24 cellular contexts compared by ENCODE assay signal in the genomic region with DNA sequence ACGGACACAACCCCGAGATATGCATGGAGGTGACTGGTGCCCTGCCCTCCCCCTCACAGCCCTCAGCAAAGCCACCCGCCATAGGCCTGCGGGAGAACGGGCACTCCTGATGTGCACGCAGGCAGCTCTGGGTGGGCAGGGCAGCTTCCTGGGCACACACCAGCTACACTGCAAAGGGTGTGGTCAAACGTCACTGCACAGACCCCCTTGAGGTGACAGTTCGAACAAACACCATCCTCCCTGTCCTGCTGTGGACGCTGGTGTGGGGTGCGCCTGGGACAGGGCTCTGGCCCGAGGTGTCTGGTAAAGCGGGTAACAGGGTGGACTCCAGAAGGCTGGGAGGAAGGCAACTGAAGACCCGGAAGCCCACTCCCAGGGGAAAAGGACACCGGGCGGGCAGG. TPM values are rescaled to one million over a fixed set of nuclear protein-coding genes. Genes with fewer than 3 reads are reported as not detected.
DNase-seq lines count a peak whose midpoint lies in the region; ATAC-seq and TF ChIP-seq lines count a peak whose summit lies in the region.
"Had no signal": no experiment of that assay in that cellular context is flagged by ENCODE, and none has a peak within 500 bp of the region (broad histone marks: within the 10 kb centered on the region; RNA-seq: fewer than 3 reads in every experiment).

No MANE protein-coding gene starts in this region.

- H3K27me3 Mint-ChIP-seq in T-helper 17 cell: no peaks in the 10 kb centered on the region

- H3K9me3 ChIP-seq in BLaER1: no peaks in the 10 kb centered on the region
- no peaks in the 10 kb centered on the region for H3K9me3 ChIP-seq in T-helper 17 cell (ENCODE audit: control insufficient read depth, low read length, poor library complexity, severe bottlenecking)
- H3K9me3 ChIP-seq in left lung: no peaks in the 10 kb centered on the region
- no peaks in the 10 kb centered on the region for H3K9me3 ChIP-seq in skeletal muscle tissue (ENCODE audit: control insufficient read depth in 3 of 3, low read length in 3 of 3)
- H3K9me3 ChIP-seq: HAP-1, pancreas had no signal

- H3K4me3 ChIP-seq in BLaER1: peak overlapping the region; percentile 60
- no peak overlapping the region for H3K4me3 ChIP-seq in left lung
- H3K4me3 ChIP-seq in skeletal muscle tissue (ENCODE audit: low read length in 3 of 3): no peak overlapping the region
- H3K4me3 ChIP-seq: GM12878, HAP-1, pancreas, PC-9 had no signal

- H3K27me3 ChIP-seq in BLaER1: no peaks in the 10 kb centered on the region
- no peaks in the 10 kb centered on the region for H3K27me3 ChIP-seq in left lung
- no peaks in the 10 kb centered on the region for H3K27me3 ChIP-seq in skeletal muscle tissue (ENCODE audit: control insufficient read depth in 3 of 3, insufficient read depth in 3 of 3, low read length in 3 of 3)
- H3K27me3 ChIP-seq: pancreas had no signal

- peak overlapping the region; percentile 99 for H3K4me2 ChIP-seq in BLaER1
- H3K4me2 ChIP-seq: PC-9 had no signal

- H3K36me3 ChIP-seq in BLaER1: peaks cover 3% of the 10 kb centered on the region; the same call in 1 of the 2 replicates
- H3K36me3 ChIP-seq in left lung: no peaks in the 10 kb centered on the region
- H3K36me3 ChIP-seq in skeletal muscle tissue (ENCODE audit: control insufficient read depth in 3 of 3, insufficient read depth in 3 of 3, low read length in 3 of 3): peaks cover 0 to 6% (median 4%) of the 10 kb centered on the region in 3 donors
- H3K36me3 ChIP-seq: HAP-1, pancreas had no signal

- peak overlapping the region; percentile 25 for H3K4me3 Mint-ChIP-seq in T-helper 17 cell
- H3K4me3 Mint-ChIP-seq: activated T-cell treated with anti-CD3 and anti-CD28 coated beads, Interleukin-2, amount 50 U/mL, for 72 hours; nephron; T-helper 1 cell treated with Interleukin-12 subunit alpha and Interleukin-12 subunit beta and Interleukin-4 antibody, amounts not matched to agents 30 μg/mL and 1 μg/mL, for 36 hours had no signal

- peak overlapping the region; percentile 80 for H3K27ac ChIP-seq in BLaER1
- no peak overlapping the region for H3K27ac ChIP-seq in left lung
- no peak overlapping the region for H3K27ac ChIP-seq in skeletal muscle tissue (ENCODE audit: low read depth, low read length)
- H3K27ac ChIP-seq: pancreas, PC-9 had no signal

- H3K9ac ChIP-seq in BLaER1: peak overlapping the region; percentile 70
- H3K9ac ChIP-seq in skeletal muscle tissue (ENCODE audit: low read depth in 1 of 3, low read length in 3 of 3): peak overlapping the region in 2 of 3 donors; percentile 20 to 45

- peak overlapping the region; percentile 43 for H3K27ac Mint-ChIP-seq in T-helper 17 cell
- H3K27ac Mint-ChIP-seq: activated T-cell treated with anti-CD3 and anti-CD28 coated beads, Interleukin-2, amount 50 U/mL, for 72 hours; nephron; T-helper 1 cell treated with Interleukin-12 subunit alpha and Interleukin-12 subunit beta and Interleukin-4 antibody, amounts not matched to agents 30 μg/mL and 1 μg/mL, for 36 hours had no signal

- peaks cover 95% of the 10 kb centered on the region for H4K20me1 ChIP-seq in BLaER1

- H3K36me3 Mint-ChIP-seq in T-helper 17 cell (ENCODE audit: low read depth): no peaks in the 10 kb centered on the region

- no peak for TF ChIP-seq CTCF in left lung (IDR thresholded peaks at IDR 0.05)

- H3K4me1 Mint-ChIP-seq in T-helper 17 cell: peaks cover 34% of the 10 kb centered on the region

- intact Hi-C loops in left lung (cut with DNase I): no loop called here

- ATAC-seq in T-helper 17 cell: no peak
- ATAC-seq in left lung: peak; percentile 24
- ATAC-seq in GM18519 (IDR thresholded peaks at IDR 0.05; ENCODE audit: low FRiP score, unreplicated experiment): no peak
- ATAC-seq: activated CD4-positive, CD25-positive, alpha-beta regulatory T cell treated with anti-CD3 and anti-CD28 coated beads, Interleukin-2, amount 50 U/mL, for 24 hours; activated T-cell treated with anti-CD3 and anti-CD28 coated beads, Interleukin-2, amount 50 U/mL, for 72 hours; GM12878; pancreas; SK-N-SH treated with all-trans-retinoic acid at 6 μM for 48 hours had no signal

- DNase-seq in T-helper 17 cell: no peak
- peak in 1 of 2 donors; percentile 71 for DNase-seq in left lung
- no peak for DNase-seq in NCI-H187 (lab: John Stamatoyannopoulos, UW)
- DNase-seq in HT-29 (ENCODE audit: low spot score): no peak
- DNase-seq: activated CD4-positive, alpha-beta T cell treated with anti-CD3 and anti-CD28 coated beads, Interleukin-2, amount 50 U/mL, for 4 hours; activated T-cell treated with anti-CD3 and anti-CD28 coated beads, Interleukin-2, amount 50 U/mL, for 72 hours; AML-193; DMS 273 treated with DMSO at 0.1 percent for 48 hours; MV-4-11; NCI-H1436; NCI-H226; NCI-H69; PC-9; stimulated activated CD4-positive, alpha-beta T cell treated with anti-CD3 and anti-CD28 coated beads, Interleukin-4, amount 100 ng/mL, for 24 hours had no signal

- H3K4me1 ChIP-seq in BLaER1: peaks cover 93% of the 10 kb centered on the region
- peaks cover 18 to 43% of the 10 kb centered on the region in 2 donors for H3K4me1 ChIP-seq in left lung
- H3K4me1 ChIP-seq in skeletal muscle tissue (ENCODE audit: control insufficient read depth in 3 of 3, insufficient read depth in 3 of 3, low read length in 3 of 3): peaks cover 49 to 70% (median 62%) of the 10 kb centered on the region in 3 donors

RNA-seq across cellular contexts. Expression of gene MOB2, which starts 21.9 kb away (rescaled TPM):
- total RNA-seq in T-helper 17 cell (10 to 100 TPM; 65.0 to 65.7 TPM), left lung (10 to 100 TPM; 38.6 to 41.3 TPM), skeletal muscle tissue (18.3 TPM)
- total RNA-seq in HT-29 (2014; rRNA removed; shearing (Covaris generic)): 56.6 and 67.2 TPM in 2 replicates
